In the genomic region with DNA sequence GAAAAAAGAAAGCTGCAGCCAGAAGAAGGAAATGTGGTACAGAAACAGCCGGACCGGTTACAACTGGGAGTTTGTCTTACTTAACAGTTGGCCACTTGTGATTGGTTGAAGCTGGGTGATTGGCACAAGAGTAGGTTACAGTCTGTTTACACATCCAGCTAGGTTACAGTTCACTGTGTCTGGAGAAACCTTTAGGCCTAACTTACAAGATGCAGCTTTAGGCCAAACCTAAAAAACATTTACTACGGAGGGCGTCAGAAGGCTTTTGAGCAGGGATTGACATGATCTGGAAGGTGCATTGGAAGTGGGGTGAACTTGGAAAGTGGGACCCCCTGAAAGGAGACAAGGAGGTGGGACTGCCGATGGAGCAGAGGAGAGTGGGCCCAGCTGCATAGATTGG, we compare ENCODE assay signal across 12 cellular contexts.
DNase-seq lines count a peak whose midpoint lies in the region; ATAC-seq and TF ChIP-seq lines count a peak whose summit lies in the region.
"Had no signal": no experiment of that assay in that cellular context is flagged by ENCODE, and none has a peak within 500 bp of the region (broad histone marks: within the 10 kb centered on the region; RNA-seq: fewer than 3 reads in every experiment).

No MANE protein-coding gene starts in this region.

- ATAC-seq in GM19395 (IDR thresholded peaks at IDR 0.05; ENCODE audit: unreplicated experiment): no peak
- no peak for ATAC-seq in stimulated activated naive CD8-positive, alpha-beta T cell treated with anti-CD3 and anti-CD28 coated beads, Interleukin-15, amount 100 ng/mL, for 72 hours
- ATAC-seq in GM18870 (IDR thresholded peaks at IDR 0.05; ENCODE audit: unreplicated experiment): no peak

- no peak overlapping the region for H3K4me3 Mint-ChIP-seq in brain
- no peak overlapping the region for H3K4me3 Mint-ChIP-seq in stimulated activated naive CD8-positive, alpha-beta T cell treated with anti-CD3 and anti-CD28 coated beads, Interleukin-15, amount 100 ng/mL, for 72 hours
- H3K4me3 Mint-ChIP-seq: activated naive CD8-positive, alpha-beta T cell treated with anti-CD3 and anti-CD28 coated beads, Interleukin-2, amount 10 ng/mL, durations not matched to agents 7 days and 5 days; stimulated activated naive CD8-positive, alpha-beta T cell treated with anti-CD3 and anti-CD28 coated beads, Interleukin-15, Interleukin-2, amounts not matched to agents 100 ng/mL and 50 ng/mL, for 24 hours had no signal

- intact Hi-C loops in uterus (cut with DNase I; ENCODE audit: low total_unique reads): no loop called here

- H3K9me3 Mint-ChIP-seq in brain: peaks cover 0 to 7% (median 4%) of the 10 kb centered on the region in 5 experiments
- peaks cover 10 to 20% of the 10 kb centered on the region in 2 donors for H3K9me3 Mint-ChIP-seq in stimulated activated naive CD8-positive, alpha-beta T cell treated with anti-CD3 and anti-CD28 coated beads, Interleukin-15, amount 100 ng/mL, for 72 hours
- H3K9me3 Mint-ChIP-seq: activated naive CD8-positive, alpha-beta T cell treated with anti-CD3 and anti-CD28 coated beads, Interleukin-2, amount 10 ng/mL, durations not matched to agents 7 days and 5 days had no signal

- H3K4me1 Mint-ChIP-seq in brain: peaks cover 18% of the 10 kb centered on the region
- peaks cover 16% of the 10 kb centered on the region for H3K4me1 Mint-ChIP-seq in stimulated activated naive CD8-positive, alpha-beta T cell treated with anti-CD3 and anti-CD28 coated beads, Interleukin-15, amount 100 ng/mL, for 72 hours

- H3K4me3 ChIP-seq in liver (ENCODE audit: low read depth in 1 of 3, low read length in 3 of 3) (no peak overlapping the region), uterus (no peak overlapping the region)

- DNase-seq in SIG-M5 treated with dmso at 0.1 percent for 504 hours (lab: John Stamatoyannopoulos, UW; ENCODE audit: unreplicated experiment) (peak; percentile 70), SIG-M5 (lab: John Stamatoyannopoulos, UW) (no peak), uterus (peak; percentile 58 to 81)
- no peak for DNase-seq in stimulated activated naive CD8-positive, alpha-beta T cell treated with anti-CD3 and anti-CD28 coated beads, Interleukin-15, amount 100 ng/mL, for 72 hours
- DNase-seq: activated naive CD8-positive, alpha-beta T cell treated with anti-CD3 and anti-CD28 coated beads, Interleukin-2, amount 10 ng/mL, durations not matched to agents 7 days and 5 days; retina had no signal

- no peak for TF ChIP-seq CTCF in brain (conservative IDR thresholded peaks at IDR 0.05)
- TF ChIP-seq CTCF in liver (IDR thresholded peaks at IDR 0.05; ENCODE audit: low read depth, low read length, missing input control): no peak
- TF ChIP-seq CTCF in uterus (IDR thresholded peaks at IDR 0.05): no peak

- 42% methylated on average over 5 of the region's 5 CpGs for WGBS in liver

- H3K9ac ChIP-seq in liver (ENCODE audit: low read depth in 1 of 2, low read length in 2 of 2): no peak overlapping the region

- TF ChIP-seq POLR2A in uterus (IDR thresholded peaks at IDR 0.05): no peak

- TF ChIP-seq RAD21 in liver (IDR thresholded peaks at IDR 0.05): peak in 1 of 2 donors; percentile 43

- H3K27ac Mint-ChIP-seq in brain: peak overlapping the region in 3 of 5 experiments; percentile 1 to 82 (median 34)
- peak overlapping the region in 1 of 2 donors; percentile 36 for H3K27ac Mint-ChIP-seq in stimulated activated naive CD8-positive, alpha-beta T cell treated with anti-CD3 and anti-CD28 coated beads, Interleukin-15, amount 100 ng/mL, for 72 hours
- H3K27ac Mint-ChIP-seq: activated naive CD8-positive, alpha-beta T cell treated with anti-CD3 and anti-CD28 coated beads, Interleukin-2, amount 10 ng/mL, durations not matched to agents 7 days and 5 days; stimulated activated naive CD8-positive, alpha-beta T cell treated with anti-CD3 and anti-CD28 coated beads, Interleukin-15, Interleukin-2, amounts not matched to agents 100 ng/mL and 50 ng/mL, for 24 hours had no signal

- H3K9me3 ChIP-seq in liver (ENCODE audit: control insufficient read depth in 4 of 4, low read length in 3 of 4): no peaks in the 10 kb centered on the region
- no peaks in the 10 kb centered on the region for H3K9me3 ChIP-seq in uterus

- H3K27ac ChIP-seq in liver (ENCODE audit: low read depth in 1 of 2, low read length in 2 of 2) (peak overlapping the region in 1 of 2 donors; percentile 45), uterus (peak overlapping the region; percentile 24 to 71)
- H3K27ac ChIP-seq: HL-60 had no signal

- no peaks in the 10 kb centered on the region for H3K27me3 ChIP-seq in liver (ENCODE audit: control insufficient read depth in 4 of 4, insufficient read depth in 4 of 4, low read length in 3 of 4)
- no peaks in the 10 kb centered on the region for H3K27me3 ChIP-seq in uterus

- no peaks in the 10 kb centered on the region for H3K36me3 ChIP-seq in liver (ENCODE audit: control insufficient read depth in 4 of 4, insufficient read depth in 3 of 4, low read depth in 1 of 4, low read length in 3 of 4)
- no peaks in the 10 kb centered on the region for H3K36me3 ChIP-seq in uterus

- peaks cover 8% of the 10 kb centered on the region for H3K27me3 Mint-ChIP-seq in brain
- no peaks in the 10 kb centered on the region for H3K27me3 Mint-ChIP-seq in stimulated activated naive CD8-positive, alpha-beta T cell treated with anti-CD3 and anti-CD28 coated beads, Interleukin-15, amount 100 ng/mL, for 72 hours
- H3K27me3 Mint-ChIP-seq: activated naive CD8-positive, alpha-beta T cell treated with anti-CD3 and anti-CD28 coated beads, Interleukin-2, amount 10 ng/mL, durations not matched to agents 7 days and 5 days; stimulated activated naive CD8-positive, alpha-beta T cell treated with anti-CD3 and anti-CD28 coated beads, Interleukin-15, Interleukin-2, amounts not matched to agents 100 ng/mL and 50 ng/mL, for 24 hours had no signal

- H3K4me1 ChIP-seq in liver (ENCODE audit: control insufficient read depth in 4 of 4, insufficient read depth in 4 of 4, low read length in 3 of 4) (peaks cover 0 to 17% (median 7%) of the 10 kb centered on the region in 4 donors), uterus (no peaks in the 10 kb centered on the region)

- no peaks in the 10 kb centered on the region for H3K36me3 Mint-ChIP-seq in brain
- H3K36me3 Mint-ChIP-seq: activated naive CD8-positive, alpha-beta T cell treated with anti-CD3 and anti-CD28 coated beads, Interleukin-2, amount 10 ng/mL, durations not matched to agents 7 days and 5 days had no signal

TF ChIP-seq in liver, 16 proteins besides CTCF, POLR2A, EP300 and RAD21 (continues in another document):
- TF ChIP-seq EGR1 (IDR thresholded peaks at IDR 0.05; ENCODE audit: low read depth in 2 of 2) (no peak), HNF4A (conservative IDR thresholded peaks at IDR 0.05) (peak; percentile 18 to 59), JUND (IDR thresholded peaks at IDR 0.05) (peak in 1 of 2 donors; percentile 33), NR2F2 (IDR thresholded peaks at IDR 0.05) (no peak), HNF4G (IDR thresholded peaks at IDR 0.05) (no peak), TAF1 (conservative IDR thresholded peaks at IDR 0.05) (no peak), FOXA2 (IDR thresholded peaks at IDR 0.05) (no peak), SP1 (IDR thresholded peaks at IDR 0.05) (peak; percentile 82), FOXA1 (IDR thresholded peaks at IDR 0.05) (peak; percentile 61), RXRA (IDR thresholded peaks at IDR 0.05) (peak; percentile 44 to 71), YY1 (IDR thresholded peaks at IDR 0.05) (no peak)
- TF ChIP-seq, protein P1, sequence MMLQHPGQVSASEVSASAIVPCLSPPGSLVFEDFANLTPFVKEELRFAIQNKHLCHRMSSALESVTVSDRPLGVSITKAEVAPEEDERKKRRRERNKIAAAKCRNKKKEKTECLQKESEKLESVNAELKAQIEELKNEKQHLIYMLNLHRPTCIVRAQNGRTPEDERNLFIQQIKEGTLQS (IDR thresholded peaks at IDR 0.05): no peak
- TF ChIP-seq, protein P2, sequence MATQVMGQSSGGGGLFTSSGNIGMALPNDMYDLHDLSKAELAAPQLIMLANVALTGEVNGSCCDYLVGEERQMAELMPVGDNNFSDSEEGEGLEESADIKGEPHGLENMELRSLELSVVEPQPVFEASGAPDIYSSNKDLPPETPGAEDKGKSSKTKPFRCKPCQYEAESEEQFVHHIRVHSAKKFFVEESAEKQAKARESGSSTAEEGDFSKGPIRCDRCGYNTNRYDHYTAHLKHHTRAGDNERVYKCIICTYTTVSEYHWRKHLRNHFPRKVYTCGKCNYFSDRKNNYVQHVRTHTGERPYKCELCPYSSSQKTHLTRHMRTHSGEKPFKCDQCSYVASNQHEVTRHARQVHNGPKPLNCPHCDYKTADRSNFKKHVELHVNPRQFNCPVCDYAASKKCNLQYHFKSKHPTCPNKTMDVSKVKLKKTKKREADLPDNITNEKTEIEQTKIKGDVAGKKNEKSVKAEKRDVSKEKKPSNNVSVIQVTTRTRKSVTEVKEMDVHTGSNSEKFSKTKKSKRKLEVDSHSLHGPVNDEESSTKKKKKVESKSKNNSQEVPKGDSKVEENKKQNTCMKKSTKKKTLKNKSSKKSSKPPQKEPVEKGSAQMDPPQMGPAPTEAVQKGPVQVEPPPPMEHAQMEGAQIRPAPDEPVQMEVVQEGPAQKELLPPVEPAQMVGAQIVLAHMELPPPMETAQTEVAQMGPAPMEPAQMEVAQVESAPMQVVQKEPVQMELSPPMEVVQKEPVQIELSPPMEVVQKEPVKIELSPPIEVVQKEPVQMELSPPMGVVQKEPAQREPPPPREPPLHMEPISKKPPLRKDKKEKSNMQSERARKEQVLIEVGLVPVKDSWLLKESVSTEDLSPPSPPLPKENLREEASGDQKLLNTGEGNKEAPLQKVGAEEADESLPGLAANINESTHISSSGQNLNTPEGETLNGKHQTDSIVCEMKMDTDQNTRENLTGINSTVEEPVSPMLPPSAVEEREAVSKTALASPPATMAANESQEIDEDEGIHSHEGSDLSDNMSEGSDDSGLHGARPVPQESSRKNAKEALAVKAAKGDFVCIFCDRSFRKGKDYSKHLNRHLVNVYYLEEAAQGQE (IDR thresholded peaks at IDR 0.05): no peak
- TF ChIP-seq, protein P3, sequence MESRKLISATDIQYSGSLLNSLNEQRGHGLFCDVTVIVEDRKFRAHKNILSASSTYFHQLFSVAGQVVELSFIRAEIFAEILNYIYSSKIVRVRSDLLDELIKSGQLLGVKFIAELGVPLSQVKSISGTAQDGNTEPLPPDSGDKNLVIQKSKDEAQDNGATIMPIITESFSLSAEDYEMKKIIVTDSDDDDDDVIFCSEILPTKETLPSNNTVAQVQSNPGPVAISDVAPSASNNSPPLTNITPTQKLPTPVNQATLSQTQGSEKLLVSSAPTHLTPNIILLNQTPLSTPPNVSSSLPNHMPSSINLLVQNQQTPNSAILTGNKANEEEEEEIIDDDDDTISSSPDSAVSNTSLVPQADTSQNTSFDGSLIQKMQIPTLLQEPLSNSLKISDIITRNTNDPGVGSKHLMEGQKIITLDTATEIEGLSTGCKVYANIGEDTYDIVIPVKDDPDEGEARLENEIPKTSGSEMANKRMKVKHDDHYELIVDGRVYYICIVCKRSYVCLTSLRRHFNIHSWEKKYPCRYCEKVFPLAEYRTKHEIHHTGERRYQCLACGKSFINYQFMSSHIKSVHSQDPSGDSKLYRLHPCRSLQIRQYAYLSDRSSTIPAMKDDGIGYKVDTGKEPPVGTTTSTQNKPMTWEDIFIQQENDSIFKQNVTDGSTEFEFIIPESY (IDR thresholded peaks at IDR 0.05): no peak

Comparison
In these comparisons a context has a peak if more than half of its experiments do, and no peak if none do; other contexts are left out.
1. DNase-seq: peak in SIG-M5 treated with dmso at 0.1 percent for 504 hours (single experiment) and uterus (2 of 2); none in SIG-M5 (single experiment) and stimulated activated naive CD8-positive, alpha-beta T cell treated with anti-CD3 and anti-CD28 coated beads, Interleukin-15, amount 100 ng/mL, for 72 hours (0 of 2).